In genomic region chr22:18077639-18078328, GRCh38 we compare ENCODE assay signal across 1 cellular context.
A peak's percentile ranks its signal among the peaks of the same experiment; 100 is the strongest.
TF ChIP-seq lines count a peak whose summit lies in the region.

Gene PEX26 (plus strand): TSS chr22:18077990. CDS start chr22:18078377, 387 bp downstream.

TF ChIP-seq in HEK293, 187 proteins besides CTCF, POLR2A, EP300 and RAD21 (continued from another document):
- TF ChIP-seq, protein P1, sequence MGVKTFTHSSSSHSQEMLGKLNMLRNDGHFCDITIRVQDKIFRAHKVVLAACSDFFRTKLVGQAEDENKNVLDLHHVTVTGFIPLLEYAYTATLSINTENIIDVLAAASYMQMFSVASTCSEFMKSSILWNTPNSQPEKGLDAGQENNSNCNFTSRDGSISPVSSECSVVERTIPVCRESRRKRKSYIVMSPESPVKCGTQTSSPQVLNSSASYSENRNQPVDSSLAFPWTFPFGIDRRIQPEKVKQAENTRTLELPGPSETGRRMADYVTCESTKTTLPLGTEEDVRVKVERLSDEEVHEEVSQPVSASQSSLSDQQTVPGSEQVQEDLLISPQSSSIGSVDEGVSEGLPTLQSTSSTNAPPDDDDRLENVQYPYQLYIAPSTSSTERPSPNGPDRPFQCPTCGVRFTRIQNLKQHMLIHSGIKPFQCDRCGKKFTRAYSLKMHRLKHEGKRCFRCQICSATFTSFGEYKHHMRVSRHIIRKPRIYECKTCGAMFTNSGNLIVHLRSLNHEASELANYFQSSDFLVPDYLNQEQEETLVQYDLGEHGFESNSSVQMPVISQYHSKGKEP (tag by site-specific recombination; IDR thresholded peaks at IDR 0.05), result no peak
- TF ChIP-seq ZNF658 (tag by site-specific recombination; IDR thresholded peaks at IDR 0.05), result no peak
- TF ChIP-seq ZNF274 (IDR thresholded peaks at IDR 0.05; ENCODE audit: low read length), result no peak
- TF ChIP-seq ZNF274 (tag by site-specific recombination; IDR thresholded peaks at IDR 0.05; ENCODE audit: borderline replicate concordance), result no peak
- no peak for TF ChIP-seq ZNF549 (tag by site-specific recombination; IDR thresholded peaks at IDR 0.05)
- TF ChIP-seq PRDM10 (tag by site-specific recombination; IDR thresholded peaks at IDR 0.05), result peak; percentile 84
- no peak for TF ChIP-seq ZNF341 (tag by site-specific recombination; IDR thresholded peaks at IDR 0.05; ENCODE audit: low read depth)
- peak; percentile 79 for TF ChIP-seq ELK4 (IDR thresholded peaks at IDR 0.05; ENCODE audit: borderline replicate concordance, low read depth, low read length)
- TF ChIP-seq ZNF266 (tag by site-specific recombination; IDR thresholded peaks at IDR 0.05; ENCODE audit: low read depth), result no peak
- TF ChIP-seq ZNF768 (tag by site-specific recombination; IDR thresholded peaks at IDR 0.05), result no peak
- TF ChIP-seq ZNF571 (tag by site-specific recombination; IDR thresholded peaks at IDR 0.05), result no peak
- TF ChIP-seq ZNF302 (tag by site-specific recombination; IDR thresholded peaks at IDR 0.05; ENCODE audit: low read depth), result no peak
- no peak for TF ChIP-seq REST (tag by site-specific recombination; IDR thresholded peaks at IDR 0.05)
- no peak for TF ChIP-seq ZNF394 (tag by site-specific recombination; IDR thresholded peaks at IDR 0.05; ENCODE audit: borderline replicate concordance)
- no peak for TF ChIP-seq INSM2 (tag by site-specific recombination; IDR thresholded peaks at IDR 0.05)
- TF ChIP-seq PRDM1 (tag by site-specific recombination; IDR thresholded peaks at IDR 0.05), result no peak
- no peak for TF ChIP-seq ZNF785 (tag by site-specific recombination; IDR thresholded peaks at IDR 0.05)
- no peak for TF ChIP-seq ZNF555 (tag by site-specific recombination; conservative IDR thresholded peaks at IDR 0.05)
- no peak for TF ChIP-seq ZSCAN18 (tag by site-specific recombination; IDR thresholded peaks at IDR 0.05)
- peak; percentile 98 for TF ChIP-seq ZXDB (tag by site-specific recombination; IDR thresholded peaks at IDR 0.05)
- no peak for TF ChIP-seq PRDM4 (tag by site-specific recombination; IDR thresholded peaks at IDR 0.05)
- TF ChIP-seq ZNF112 (tag by site-specific recombination; IDR thresholded peaks at IDR 0.05), result no peak
- TF ChIP-seq ZNF132 (tag by site-specific recombination; IDR thresholded peaks at IDR 0.05; ENCODE audit: borderline replicate concordance), result no peak
- TF ChIP-seq ZNF138 (tag by site-specific recombination; IDR thresholded peaks at IDR 0.05; ENCODE audit: borderline replicate concordance), result no peak
- TF ChIP-seq WT1 (tag by site-specific recombination; IDR thresholded peaks at IDR 0.05), result no peak
- peak; percentile 14; the same call in 1 of the 2 replicates for TF ChIP-seq ZNF449 (tag by site-specific recombination; IDR thresholded peaks at IDR 0.05)
- TF ChIP-seq ZFP37 (tag by site-specific recombination; IDR thresholded peaks at IDR 0.05), result no peak
- no peak for TF ChIP-seq ZNF529 (tag by site-specific recombination; IDR thresholded peaks at IDR 0.05; ENCODE audit: insufficient replicate concordance)
